11 cellular contexts compared by ENCODE assay signal in genomic region chr16:51577621-51578303, GRCh38.
A peak's percentile ranks its signal among the peaks of the same experiment; 100 is the strongest.
DNase-seq lines count a peak whose midpoint lies in the region; ATAC-seq, FAIRE-seq and TF ChIP-seq lines count a peak whose summit lies in the region.
"Had no signal": no experiment of that assay in that cellular context is flagged by ENCODE, and none has a peak within 500 bp of the region (broad histone marks: within the 10 kb centered on the region; RNA-seq: fewer than 3 reads in every experiment).

No MANE protein-coding gene starts in this region.

- WGBS in GM12878 (ENCODE audit: insufficient coverage, insufficient replicate concordance, low lambda C conversion rate, missing lambda C conversion rate): 14% methylated on average over 8 of the region's 8 CpGs
- no CpG with 5 or more reads among the region's 8 CpGs for WGBS in mesendoderm (ENCODE audit: extremely low coverage, insufficient coverage, low lambda C conversion rate)

- H3K18ac ChIP-seq in mesendoderm (ENCODE audit: low read length): no peak overlapping the region

- TF ChIP-seq POLR2A in GM12878 (IDR thresholded peaks at IDR 0.05; ENCODE audit: low read depth, low read length): no peak

- H2BK120ac ChIP-seq in mesendoderm (ENCODE audit: low read depth, low read length): peak overlapping the region; percentile 23

- no peaks in the 10 kb centered on the region for H3K79me1 ChIP-seq in mesendoderm (ENCODE audit: low read length)

- H4K5ac ChIP-seq in mesendoderm (ENCODE audit: low read length): no peak overlapping the region

- SMC1A ChIA-PET in GM12878 (lab: Charles Lee; ENCODE audit: uncharacterized antibody, unreplicated experiment): interaction anchor here (0.6 to 3.3 kb wide), 8 partner anchors 12 to 795 kb away, joined by 3 to 34 read pairs (median 3); no protein-coding TSS in a partner anchor

- no peaks in the 10 kb centered on the region for H4K20me1 ChIP-seq in GM12878 (ENCODE audit: control insufficient read depth, insufficient read depth)

- H3K23ac ChIP-seq in mesendoderm (ENCODE audit: low read length): no peak overlapping the region

- no peak for TF ChIP-seq CTCF in GM12878 (IDR thresholded peaks at IDR 0.05 in 2 of 3, conservative IDR thresholded peaks at IDR 0.05 in 1 of 3; ENCODE audit: control insufficient read depth in 2 of 3, extremely low read depth in 1 of 3, insufficient read depth in 1 of 3, low read depth in 3 of 3, low read length in 3 of 3)

- no peak overlapping the region for H3K56ac ChIP-seq in mesendoderm (ENCODE audit: low read length)

- no peaks in the 10 kb centered on the region for H3K9me3 ChIP-seq in GM12878 (replicated peaks; ENCODE audit: control insufficient read depth, insufficient read depth, low read length)

- H2AK5ac ChIP-seq in mesendoderm (ENCODE audit: low read length): no peak overlapping the region

- FAIRE-seq in GM12878 (lab: Jason Lieb, UNC): no peak

- H3K4me3 ChIP-seq in GM12878: no peak overlapping the region
- no peak overlapping the region for H3K4me3 ChIP-seq in mesendoderm (ENCODE audit: low read length)

- POLR2A ChIA-PET in GM12878 (lab: Charles Lee): interaction anchor here (0.7 to 1.4 kb wide), 2 partner anchors 12 to 21 kb away, joined by 3 read pairs; no protein-coding TSS in a partner anchor

- RAD21 ChIA-PET in GM12878 (lab: Charles Lee; ENCODE audit: unreplicated experiment): interaction anchor here (0.7 to 2.2 kb wide), 6 partner anchors 12 to 342 kb away, joined by 3 to 9 read pairs (median 3); no protein-coding TSS in a partner anchor

- H3K4me1 ChIP-seq in GM12878 (ENCODE audit: control insufficient read depth, insufficient read depth, low read length) (no peaks in the 10 kb centered on the region), mesendoderm (ENCODE audit: control insufficient read depth, low read depth, low read length) (peaks cover 5% of the 10 kb centered on the region)

- H3K36me3 ChIP-seq in GM12878 (ENCODE audit: control insufficient read depth in 2 of 2, insufficient read depth in 2 of 2, low read length in 1 of 2): no peaks in the 10 kb centered on the region
- no peaks in the 10 kb centered on the region for H3K36me3 ChIP-seq in mesendoderm (ENCODE audit: control insufficient read depth, insufficient read depth, low read length)

- CTCF ChIA-PET in GM12878 (lab: Yijun Ruan, JAX): interaction anchor here (1.0 kb wide), 1 partner anchor 12 kb away, joined by 3 read pairs; no protein-coding TSS in a partner anchor

- H2AFZ ChIP-seq in GM12878 (ENCODE audit: control insufficient read depth, low read depth, low read length): no peak overlapping the region

- DNase-seq in LHCN-M2 (ENCODE audit: low read depth) (peak; percentile 32), GM12878 (ENCODE audit: low read depth, low spot score) (peak; percentile 20), mesendoderm (peak; percentile 96), cerebellar nuclear complex (lab: John Stamatoyannopoulos, UW) (no peak), NCI-H345 (lab: John Stamatoyannopoulos, UW) (no peak), HT-29 (ENCODE audit: low spot score) (no peak)
- DNase-seq: anterior cingulate cortex, DND-41, NCI-H2171 had no signal

- peak; percentile 71 to 83; a peak in 2 of 4 replicates for TF ChIP-seq EP300 in GM12878 (IDR thresholded peaks at IDR 0.05; ENCODE audit: borderline replicate concordance in 1 of 2, control insufficient read depth in 1 of 2, low read depth in 2 of 2, low read length in 2 of 2)

- H3K79me2 ChIP-seq in GM12878 (ENCODE audit: control insufficient read depth, insufficient read depth, low read length): no peaks in the 10 kb centered on the region
- H3K79me2 ChIP-seq in mesendoderm (ENCODE audit: control insufficient read depth, insufficient read depth, low read length): no peaks in the 10 kb centered on the region

- no peak for TF ChIP-seq RAD21 in GM12878 (IDR thresholded peaks at IDR 0.05; ENCODE audit: insufficient read depth, low read depth, low read length)

- H3K9ac ChIP-seq in GM12878 (ENCODE audit: control insufficient read depth, insufficient read depth, low read length) (no peak overlapping the region), mesendoderm (ENCODE audit: low read length) (no peak overlapping the region)

- no peak overlapping the region for H3K4me2 ChIP-seq in GM12878 (ENCODE audit: control insufficient read depth, insufficient read depth)
- no peak overlapping the region for H3K4me2 ChIP-seq in mesendoderm (ENCODE audit: low read length)

- ATAC-seq in GM18520 (IDR thresholded peaks at IDR 0.05; ENCODE audit: unreplicated experiment) (peak; percentile 45), GM12878 (peak; percentile 88), HG02571 (IDR thresholded peaks at IDR 0.05; ENCODE audit: unreplicated experiment) (no peak)

- H3K4ac ChIP-seq in mesendoderm (ENCODE audit: low read depth, low read length): no peak overlapping the region

- H2BK5ac ChIP-seq in mesendoderm (ENCODE audit: low read length): no peak overlapping the region

- H2BK15ac ChIP-seq in mesendoderm (replicated peaks; ENCODE audit: low read depth): peak overlapping the region; percentile 25

- intact Hi-C loops in GM12878 (cut with micrococcal nuclease; ENCODE audit: unreplicated experiment): loop anchor here (10.0 kb wide), 1 partner anchor 173 kb away; no protein-coding TSS in a partner anchor

- H3K27me3 ChIP-seq in GM12878 (replicated peaks in 1 of 2; ENCODE audit: control insufficient read depth in 2 of 2, insufficient read depth in 2 of 2, low read length in 1 of 2) (no peaks in the 10 kb centered on the region), mesendoderm (ENCODE audit: insufficient read depth, low read length, poor library complexity) (no peaks in the 10 kb centered on the region)

- in situ Hi-C loops in GM12878 (cut with MboI): no loop called here

- no TSS peak for BruUV-seq in GM12878 (replicated peaks; lab: Mats Ljungman, UMichigan)

- H3K27ac ChIP-seq in GM12878 (ENCODE audit: control insufficient read depth, insufficient read depth) (no peak overlapping the region), mesendoderm (ENCODE audit: low read depth, low read length) (no peak overlapping the region)

- no peak overlapping the region for H4K8ac ChIP-seq in mesendoderm (ENCODE audit: low read depth, low read length)

TF ChIP-seq in GM12878, 131 proteins besides CTCF, POLR2A, EP300 and RAD21 (continues in another document):
- TF ChIP-seq MEF2A (IDR thresholded peaks at IDR 0.05; ENCODE audit: insufficient read depth, low read depth, low read length) (no peak), SPI1 (IDR thresholded peaks at IDR 0.05; ENCODE audit: borderline replicate concordance, insufficient read depth, low read depth, low read length) (no peak), IRF3 (IDR thresholded peaks at IDR 0.05) (no peak), MYB (IDR thresholded peaks at IDR 0.05; ENCODE audit: borderline replicate concordance, low read depth, low read length) (peak; percentile 85), ATF7 (IDR thresholded peaks at IDR 0.05; ENCODE audit: low read depth) (peak; percentile 75), RELB (IDR thresholded peaks at IDR 0.05; ENCODE audit: low read depth) (peak; percentile 72), IKZF2 (IDR thresholded peaks at IDR 0.05) (peak; percentile 80), MLLT1 (IDR thresholded peaks at IDR 0.05) (0 out of 2 replicates have a peak, but pooled peaks have one; percentile 33), BMI1 (IDR thresholded peaks at IDR 0.05; ENCODE audit: borderline replicate concordance) (peak; percentile 69), MXI1 (IDR thresholded peaks at IDR 0.05; ENCODE audit: low read depth, low read length) (peak; percentile 61; the same call in 1 of the 2 replicates), SMAD5 (IDR thresholded peaks at IDR 0.05; ENCODE audit: low read depth) (no peak), JUND (IDR thresholded peaks at IDR 0.05; ENCODE audit: low read depth, low read length) (0 out of 2 replicates have a peak, but pooled peaks have one; percentile 17), POLR2AphosphoS2 (IDR thresholded peaks at IDR 0.05; ENCODE audit: low read depth, low read length) (no peak), ZNF384 (IDR thresholded peaks at IDR 0.05; ENCODE audit: borderline replicate concordance, low read depth, low read length) (peak; percentile 60; the same call in 1 of the 2 replicates), NR2C1 (IDR thresholded peaks at IDR 0.05) (peak; percentile 49; the same call in 1 of the 2 replicates), BACH1 (IDR thresholded peaks at IDR 0.05; ENCODE audit: borderline replicate concordance) (peak; percentile 57; the same call in 1 of the 2 replicates)

Comparison
In these comparisons a context has a peak if more than half of its experiments do, and no peak if none do; other contexts are left out.
1. DNase-seq: peak in LHCN-M2 (single experiment), GM12878 (single experiment) and mesendoderm (single experiment); none in cerebellar nuclear complex (0 of 2), NCI-H345 (single experiment) and HT-29 (single experiment).